Comparison of ENCODE assay signal across 8 cellular contexts in the genomic region with DNA sequence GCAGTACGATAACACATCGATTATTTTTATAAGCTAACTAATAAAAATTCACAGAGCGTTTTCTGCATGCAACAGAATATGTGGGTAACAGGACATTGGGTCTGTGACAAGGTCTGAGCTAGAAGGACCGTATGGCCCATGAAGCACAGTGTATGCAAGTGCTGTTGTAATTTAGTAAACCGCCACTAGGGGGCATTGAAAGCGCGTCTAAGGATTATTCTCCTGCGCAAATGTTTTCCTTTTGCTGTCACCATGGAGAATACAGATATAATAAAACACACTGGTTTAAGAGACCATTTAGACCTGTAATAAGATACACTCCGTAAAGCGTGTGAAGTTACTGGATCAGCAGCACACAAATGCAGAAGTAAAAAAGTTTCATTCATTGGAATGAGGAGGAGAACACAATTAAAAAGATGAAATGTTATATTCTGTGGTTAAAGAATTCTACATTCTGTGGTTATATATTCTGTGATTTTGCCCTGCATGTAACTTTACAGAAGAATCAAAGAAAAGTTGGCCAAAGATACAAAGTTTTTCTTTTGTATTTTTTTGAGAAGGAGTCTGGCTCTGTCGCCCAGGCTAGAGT.
A peak's percentile ranks its signal among the peaks of the same experiment; 100 is the strongest.
DNase-seq lines count a peak whose midpoint lies in the region; ATAC-seq, FAIRE-seq and TF ChIP-seq lines count a peak whose summit lies in the region.

No MANE protein-coding gene starts in this region.

- no peak overlapping the region for H3K23ac ChIP-seq in neuronal stem cell (ENCODE audit: low read depth, low read length, poor library complexity)

- H3K9ac ChIP-seq in neuronal stem cell (ENCODE audit: low read depth, low read length, poor library complexity): no peak overlapping the region

- H3K27ac ChIP-seq in neuronal stem cell (replicated peaks; ENCODE audit: low read length): no peak overlapping the region
- peak overlapping the region in 1 of 4 donors; percentile 4 for H3K27ac ChIP-seq in transverse colon

- no peak overlapping the region for H2BK12ac ChIP-seq in neuronal stem cell (ENCODE audit: low read length)

- H2AFZ ChIP-seq in neuronal stem cell (ENCODE audit: low read length): no peak overlapping the region

- no peak overlapping the region for H3K4ac ChIP-seq in neuronal stem cell (ENCODE audit: low read length)

- TF ChIP-seq EP300 in transverse colon (IDR thresholded peaks at IDR 0.05; ENCODE audit: low read depth): no peak

- H3K18ac ChIP-seq in neuronal stem cell (ENCODE audit: low read length): no peak overlapping the region

- no peak overlapping the region for H2BK15ac ChIP-seq in neuronal stem cell (ENCODE audit: low read length)

- H2AK5ac ChIP-seq in neuronal stem cell (ENCODE audit: low read depth, low read length): no peak overlapping the region

- H3K27me3 ChIP-seq in neuronal stem cell (ENCODE audit: control insufficient read depth in 3 of 3, insufficient read depth in 3 of 3, low read depth in 1 of 3, low read length in 3 of 3): no peaks in the 10 kb centered on the region
- no peaks in the 10 kb centered on the region for H3K27me3 ChIP-seq in transverse colon

- ATAC-seq in activated T-cell treated with anti-CD3 and anti-CD28 coated beads, Interleukin-2, amount 50 U/mL, for 4 hours: peak; percentile 63 to 70

- H3K4me1 Mint-ChIP-seq in activated T-cell treated with anti-CD3 and anti-CD28 coated beads, Interleukin-2, amount 50 U/mL, for 4 hours (ENCODE audit: low read depth): peaks cover 2% of the 10 kb centered on the region

- H4K8ac ChIP-seq in neuronal stem cell (ENCODE audit: low read depth, low read length): no peak overlapping the region

- H3K4me1 ChIP-seq in neuronal stem cell (ENCODE audit: control insufficient read depth in 2 of 2, insufficient read depth in 1 of 2, low read depth in 1 of 2, low read length in 2 of 2) (no peaks in the 10 kb centered on the region), transverse colon (peaks cover 0 to 8% (median 0%) of the 10 kb centered on the region in 4 donors)

- H3K36me3 ChIP-seq in neuronal stem cell (replicated peaks in 1 of 2; ENCODE audit: control insufficient read depth in 2 of 2, insufficient read depth in 2 of 2, low read length in 2 of 2) (peaks cover 2 to 46% of the 10 kb centered on the region in 2 donors), transverse colon (no peaks in the 10 kb centered on the region)

- peaks cover 9% of the 10 kb centered on the region for H3K27me3 Mint-ChIP-seq in activated T-cell treated with anti-CD3 and anti-CD28 coated beads, Interleukin-2, amount 50 U/mL, for 4 hours (ENCODE audit: low read depth)

- intact Hi-C loops in transverse colon (cut with DNase I; ENCODE audit: low total_unique reads): loop anchor here (5.0 kb wide), 1 partner anchor 416 kb away; no protein-coding TSS in a partner anchor

- no peak overlapping the region for H4K91ac ChIP-seq in neuronal stem cell (ENCODE audit: low read depth, low read length, poor library complexity)

- H2BK120ac ChIP-seq in neuronal stem cell (ENCODE audit: low read depth, low read length): no peak overlapping the region

- peak; percentile 82 for FAIRE-seq in HTR-8/SVneo (lab: Jason Lieb, UNC)

- no CpG with 5 or more reads among the region's 11 CpGs for WGBS in neuronal stem cell (ENCODE audit: extremely low coverage in 2 of 2, insufficient read length in 2 of 2, insufficient replicate concordance in 1 of 2), 2 donors
- WGBS in transverse colon (ENCODE audit: low coverage in 1 of 2), 2 donors: 11 to 12% methylated on average over 11 of the region's 11 CpGs

- TF ChIP-seq POLR2A in transverse colon (IDR thresholded peaks at IDR 0.05): no peak

- peak; percentile 88 for DNase-seq in ACHN
- peak; percentile 85 for DNase-seq in GM13977 (ENCODE audit: low spot score)
- DNase-seq in HTR-8/SVneo (ENCODE audit: insufficient read length, low spot score): peak; percentile 77
- peak; percentile 25 to 36 for DNase-seq in NOMO-1 (lab: John Stamatoyannopoulos, UW; ENCODE audit: unreplicated experiment in 2 of 2)
- peak; percentile 39 for DNase-seq in activated T-cell treated with anti-CD3 and anti-CD28 coated beads, Interleukin-2, amount 50 U/mL, for 4 hours
- DNase-seq in fibroblast of villous mesenchyme (ENCODE audit: low read depth): peak; percentile 82
- peak; percentile 79 for DNase-seq in neuronal stem cell (ENCODE audit: low spot score)
- DNase-seq in transverse colon: peak; percentile 73

- H3K36me3 Mint-ChIP-seq in activated T-cell treated with anti-CD3 and anti-CD28 coated beads, Interleukin-2, amount 50 U/mL, for 4 hours (ENCODE audit: insufficient read depth): no peaks in the 10 kb centered on the region

- no peak overlapping the region for H3K14ac ChIP-seq in neuronal stem cell (ENCODE audit: low read length)

- no peaks in the 10 kb centered on the region for H3K9me3 ChIP-seq in neuronal stem cell (replicated peaks in 1 of 2; ENCODE audit: control insufficient read depth in 2 of 2, insufficient read depth in 1 of 2, low read depth in 1 of 2, low read length in 2 of 2)
- H3K9me3 ChIP-seq in transverse colon: no peaks in the 10 kb centered on the region

- H3K4me3 Mint-ChIP-seq in activated T-cell treated with anti-CD3 and anti-CD28 coated beads, Interleukin-2, amount 50 U/mL, for 4 hours: no peak overlapping the region

- no peak overlapping the region for H2BK5ac ChIP-seq in neuronal stem cell (ENCODE audit: low read length)

- in situ Hi-C loops in ACHN (cut with HindIII; ENCODE audit: low pct_ligation_motif_present, low pct_unique_long_range_greater_than_20kb, low sequenced_read_pairs) (no loop called here), GM13977 (cut with MboI; ENCODE audit: low pct_unique_long_range_greater_than_20kb, low sequenced_read_pairs, unreplicated experiment) (loop anchor here (25.0 kb wide), 1 partner anchor 1296 kb away; no protein-coding TSS in a partner anchor), transverse colon (cut with MboI; ENCODE audit: low pct_ligation_motif_present in 1 of 4, low pct_unique_long_range_greater_than_20kb in 1 of 4, low sequenced_read_pairs in 3 of 4) (loop anchor here in 2 of 4 donors (25.0 kb wide), 1 partner anchor 1296 kb away; no protein-coding TSS in a partner anchor)

- no peak overlapping the region for H3K4me2 ChIP-seq in neuronal stem cell (ENCODE audit: insufficient read depth, low read length, poor library complexity, severe bottlenecking)

- peak; percentile 79 for TF ChIP-seq CTCF in GM13977 (IDR thresholded peaks at IDR 0.05; ENCODE audit: extremely low read depth, insufficient read depth, missing control alignments)
- TF ChIP-seq CTCF in fibroblast of villous mesenchyme (IDR thresholded peaks at IDR 0.05; ENCODE audit: insufficient read depth, low read depth, low read length): peak; percentile 91
- TF ChIP-seq CTCF in transverse colon (IDR thresholded peaks at IDR 0.05): peak; percentile 87 to 95 (median 91)

- H3K4me3 ChIP-seq in fibroblast of villous mesenchyme (ENCODE audit: low read depth, low read length): no peak overlapping the region
- H3K4me3 ChIP-seq in neuronal stem cell (ENCODE audit: low read length in 2 of 2): no peak overlapping the region
- H3K4me3 ChIP-seq in transverse colon: no peak overlapping the region

- H3K9me3 Mint-ChIP-seq in activated T-cell treated with anti-CD3 and anti-CD28 coated beads, Interleukin-2, amount 50 U/mL, for 4 hours: no peaks in the 10 kb centered on the region

- peaks cover 2% of the 10 kb centered on the region for H3K79me1 ChIP-seq in neuronal stem cell (ENCODE audit: low read depth, low read length)

Comparison
In these comparisons a context has a peak if more than half of its experiments do, and no peak if none do; other contexts are left out.
1. DNase-seq: peak in every context shown above with its lines; median percentile 88 in ACHN; 85 in GM13977; 82 in fibroblast of villous mesenchyme; 79 in neuronal stem cell; 77 in HTR-8/SVneo; 73 in transverse colon; 39 in activated T-cell treated with anti-CD3 and anti-CD28 coated beads, Interleukin-2, amount 50 U/mL, for 4 hours; 30 in NOMO-1.